26 cellular contexts compared by ENCODE assay signal in genomic region chr11:114027396-114027795, GRCh38. TPM values are rescaled to one million over a fixed set of nuclear protein-coding genes. Genes with fewer than 3 reads are reported as not detected.
DNase-seq lines count a peak whose midpoint lies in the region; TF ChIP-seq lines count a peak whose summit lies in the region.
"Had no signal": no experiment of that assay in that cellular context is flagged by ENCODE, and none has a peak within 500 bp of the region (broad histone marks: within the 10 kb centered on the region; RNA-seq: fewer than 3 reads in every experiment).

No MANE protein-coding gene starts in this region.

- H3K9me3 ChIP-seq in HEK293 (ENCODE audit: control insufficient read depth, insufficient read depth, low read depth, low read length) (no peaks in the 10 kb centered on the region), transverse colon (no peaks in the 10 kb centered on the region)
- H3K9me3 ChIP-seq: A549, SJSA1 had no signal

- 57 to 62% methylated on average over 5 to 11 of the region's 11 CpGs for WGBS in transverse colon (ENCODE audit: low coverage in 1 of 2), 2 donors

- TF ChIP-seq EP300 in transverse colon (IDR thresholded peaks at IDR 0.05; ENCODE audit: low read depth): peak; percentile 92

- H3K27ac ChIP-seq in HEK293 (ENCODE audit: extremely low read depth, low read depth, low read length) (no peak overlapping the region), dorsolateral prefrontal cortex (peak overlapping the region in 45 of 59 donors; percentile 2 to 82 (median 59)), transverse colon (peak overlapping the region in 3 of 4 donors; percentile 42 to 64 (median 43))
- H3K27ac ChIP-seq: A549, SJSA1 had no signal

- TF ChIP-seq CTCF in HEK293 (tag by site-specific recombination; IDR thresholded peaks at IDR 0.05): no peak
- TF ChIP-seq CTCF in dorsolateral prefrontal cortex (IDR thresholded peaks at IDR 0.05 in 54 of 56, conservative IDR thresholded peaks at IDR 0.05 in 2 of 56; ENCODE audit: low read depth in 1 of 56, partially characterized antibody in 56 of 56): no peak
- TF ChIP-seq CTCF in transverse colon (IDR thresholded peaks at IDR 0.05): no peak

- H3K27me3 ChIP-seq in dorsolateral prefrontal cortex (peaks cover 0 to 3% (median 0%) of the 10 kb centered on the region in 45 donors), transverse colon (peaks cover 13% of the 10 kb centered on the region)
- H3K27me3 ChIP-seq: SJSA1 had no signal

- in situ Hi-C loops in transverse colon (cut with MboI; ENCODE audit: low pct_ligation_motif_present in 1 of 4, low pct_unique_long_range_greater_than_20kb in 1 of 4, low sequenced_read_pairs in 3 of 4): loop anchor here in 2 of 4 donors (25.0 kb wide), 2 partner anchors 160 to 235 kb away; no protein-coding TSS in a partner anchor

- DNase-seq in dorsolateral prefrontal cortex (peak in 4 of 10 donors; percentile 42 to 63 (median 46)), occipital lobe (lab: John Stamatoyannopoulos, UW) (peak; percentile 46), transverse colon (no peak), NCI-H69 (lab: John Stamatoyannopoulos, UW) (no peak), NCI-H524 (lab: John Stamatoyannopoulos, UW) (no peak), NCI-H187 treated with DMSO at 0.1 percent for 48 hours (lab: John Stamatoyannopoulos, UW) (no peak)
- DNase-seq: AML-193; CD8-positive, alpha-beta memory T cell; DMS 273 treated with DMSO at 0.1 percent for 48 hours; DMS79; EL; GDM1; KBM-7; NCI-H1105 treated with DMSO at 0.1 percent for 48 hours; NCI-H146; NCI-H2029; NCI-H446 treated with DMSO at 0.1 percent for 48 hours; NCI-H526 treated with DMSO at 0.1 percent for 48 hours; Right ventricle myocardium superior; RPMI8226 had no signal

- H3K4me1 ChIP-seq in HEK293 (ENCODE audit: control insufficient read depth, insufficient read depth, low read length) (no peaks in the 10 kb centered on the region), transverse colon (peaks cover 0 to 8% (median 2%) of the 10 kb centered on the region in 4 donors)
- H3K4me1 ChIP-seq: A549, SJSA1 had no signal

- no peak for TF ChIP-seq POLR2A in transverse colon (IDR thresholded peaks at IDR 0.05)

- H3K4me3 ChIP-seq in HEK293 (ENCODE audit: low read depth, low read length): no peak overlapping the region
- H3K4me3 ChIP-seq in dorsolateral prefrontal cortex: peak overlapping the region in 1 of 59 donors; percentile 24
- no peak overlapping the region for H3K4me3 ChIP-seq in transverse colon
- H3K4me3 ChIP-seq: A549, SJSA1 had no signal

- POLR2A ChIA-PET in HEK293 (lab: Yijun Ruan, JAX): no interaction called here

- intact Hi-C loops in dorsolateral prefrontal cortex (cut with DNase I) (loop anchor here in 1 of 2 donors (5.0 kb wide), 1 partner anchor 125 kb away; the partner anchor contains the start of gene HTR3B), transverse colon (cut with DNase I; ENCODE audit: low total_unique reads) (no loop called here)

- CTCF ChIA-PET in HEK293 (lab: Yijun Ruan, JAX): interaction anchor here (0.7 to 7.1 kb wide), 6 partner anchors 8 to 235 kb away, joined by 3 to 68 read pairs (median 6); no protein-coding TSS in a partner anchor

- H3K36me3 ChIP-seq in HEK293 (ENCODE audit: control insufficient read depth in 2 of 2, insufficient read depth in 1 of 2, low read length in 2 of 2): no peaks in the 10 kb centered on the region
- no peaks in the 10 kb centered on the region for H3K36me3 ChIP-seq in transverse colon
- H3K36me3 ChIP-seq: SJSA1 had no signal

TF ChIP-seq in HEK293, 187 proteins besides CTCF, POLR2A, EP300 and RAD21 (continues in another document):
- no peak for TF ChIP-seq ZFP69B (tag by site-specific recombination; IDR thresholded peaks at IDR 0.05)
- TF ChIP-seq ZBTB10 (tag by site-specific recombination; IDR thresholded peaks at IDR 0.05): no peak
- TF ChIP-seq SETDB1 (IDR thresholded peaks at IDR 0.05; ENCODE audit: insufficient read length, low read length): no peak
- no peak for TF ChIP-seq ZBTB48 (tag by site-specific recombination; IDR thresholded peaks at IDR 0.05)
- peak; percentile 31; the same call in 1 of the 2 replicates for TF ChIP-seq GLIS1 (tag by site-specific recombination; IDR thresholded peaks at IDR 0.05)
- TF ChIP-seq ZNF26 (tag by site-specific recombination; IDR thresholded peaks at IDR 0.05): no peak
- TF ChIP-seq ZNF202 (tag by site-specific recombination; IDR thresholded peaks at IDR 0.05; ENCODE audit: borderline replicate concordance): no peak
- no peak for TF ChIP-seq KLF9 (tag by site-specific recombination; IDR thresholded peaks at IDR 0.05; ENCODE audit: low read depth)
- 0 out of 2 replicates have a peak, but pooled peaks have one; percentile 27 for TF ChIP-seq SCRT1 (tag by site-specific recombination; IDR thresholded peaks at IDR 0.05; ENCODE audit: borderline replicate concordance)
- no peak for TF ChIP-seq ZNF148 (tag by site-specific recombination; IDR thresholded peaks at IDR 0.05; ENCODE audit: borderline replicate concordance)
- no peak for TF ChIP-seq ZEB2 (tag by site-specific recombination; IDR thresholded peaks at IDR 0.05)
- peak; percentile 29; the same call in 1 of the 2 replicates for TF ChIP-seq ZBTB6 (tag by site-specific recombination; IDR thresholded peaks at IDR 0.05)
- no peak for TF ChIP-seq SALL2 (tag by site-specific recombination; IDR thresholded peaks at IDR 0.05; ENCODE audit: borderline replicate concordance)
- TF ChIP-seq ZIC2 (tag by site-specific recombination; IDR thresholded peaks at IDR 0.05): no peak
- no peak for TF ChIP-seq ZNF138 (tag by site-specific recombination; IDR thresholded peaks at IDR 0.05; ENCODE audit: borderline replicate concordance)
- no peak for TF ChIP-seq ZNF629 (tag by site-specific recombination; IDR thresholded peaks at IDR 0.05)

RNA-seq across cellular contexts. Expression of gene ZBTB16, which starts 32.1 kb away (rescaled TPM):
- 100 to 1,000 TPM in 118 of 120 experiments, 10 to 100 TPM in 2; 78.3 to 259 (median 179) TPM for total RNA-seq in dorsolateral prefrontal cortex
- total RNA-seq in occipital lobe: 9.7 TPM
- 100 to 1,000 TPM; 108 to 271 (median 155) TPM for total RNA-seq in transverse colon
- total RNA-seq: HT1080, SJSA1 had no signal

RNA-seq across cellular contexts. Expression of gene HTR3A, which starts 52.5 kb away (rescaled TPM):
- total RNA-seq in dorsolateral prefrontal cortex: 1 to 10 TPM in 23 of 120 experiments, under 1 TPM in 87, not detected in 10; 0.22 to 2.4 (median 0.64) TPM
- 0.31 TPM for total RNA-seq in occipital lobe
- under 1 TPM in 2 of 4 donors, not detected in 2; 0.41 to 0.95 TPM for total RNA-seq in transverse colon
- total RNA-seq: CD8-positive, alpha-beta memory T cell; HT1080; LHCN-M2; MCF 10A; Right ventricle myocardium superior; SJSA1 had no signal
